Comparison of ENCODE assay signal across 7 cellular contexts in the genomic region with DNA sequence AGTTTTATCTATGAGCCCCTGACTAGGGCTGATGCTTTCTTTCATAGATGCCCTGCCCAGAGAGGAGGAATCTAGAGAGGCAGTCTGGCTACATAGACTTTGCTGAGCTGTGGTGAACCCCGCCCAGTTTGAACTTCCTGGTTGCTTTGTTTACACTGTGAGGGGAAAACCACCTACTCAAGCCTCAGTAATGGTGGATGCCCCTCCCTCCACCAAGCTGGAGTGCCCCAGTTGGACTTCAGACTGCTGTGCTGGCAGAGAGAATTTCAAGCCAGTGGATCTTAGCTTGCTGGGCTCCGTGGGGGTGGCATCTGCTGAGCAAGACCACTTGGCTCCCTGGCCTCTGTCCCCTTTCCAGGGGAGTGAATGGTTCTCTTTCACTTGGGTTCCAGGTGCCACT.
A peak's percentile ranks its signal among the peaks of the same experiment; 100 is the strongest.
DNase-seq lines count a peak whose midpoint lies in the region; ATAC-seq and TF ChIP-seq lines count a peak whose summit lies in the region.
"Not testable (repeated sequence)": the region's sequence is repeated elsewhere in the genome, so short reads cannot be mapped to it uniquely, and the experiment has no call there.

No MANE protein-coding gene starts in this region.

- not testable (repeated sequence) for H2AK5ac ChIP-seq in mesendoderm (ENCODE audit: low read length)

- H3K27ac Mint-ChIP-seq in activated CD4-positive, alpha-beta T cell treated with anti-CD3 and anti-CD28 coated beads, Interleukin-2, amount 10 ng/mL, durations not matched to agents 7 days and 5 days = peak overlapping the region; percentile 68

- H2BK5ac ChIP-seq in mesendoderm (ENCODE audit: low read length) = not testable (repeated sequence)

- CTCF ChIA-PET in activated CD4-positive, alpha-beta T cell treated with anti-CD3 and anti-CD28 coated beads, Interleukin-2, amount 10 ng/mL, durations not matched to agents 7 days and 5 days (lab: Charles Lee) = not testable (repeated sequence)

- not testable (repeated sequence) for H3K9me3 ChIP-seq in Peyer's patch

- H3K27me3 ChIP-seq in Peyer's patch; mesendoderm (ENCODE audit: insufficient read depth, low read length, poor library complexity): not testable (repeated sequence)

- not testable (repeated sequence) for H3K36me3 ChIP-seq in Peyer's patch; mesendoderm (ENCODE audit: control insufficient read depth, insufficient read depth, low read length)

- not testable (repeated sequence) for H3K36me3 Mint-ChIP-seq in activated CD4-positive, alpha-beta T cell treated with anti-CD3 and anti-CD28 coated beads, Interleukin-2, amount 10 ng/mL, durations not matched to agents 7 days and 5 days (ENCODE audit: low read depth)

- not testable (repeated sequence) for H3K9ac ChIP-seq in mesendoderm (ENCODE audit: low read length)

- POLR2A ChIA-PET in activated CD4-positive, alpha-beta T cell treated with anti-CD3 and anti-CD28 coated beads, Interleukin-2, amount 10 ng/mL, durations not matched to agents 7 days and 5 days (lab: Charles Lee) = not testable (repeated sequence)

- H3K79me2 ChIP-seq in mesendoderm (ENCODE audit: control insufficient read depth, insufficient read depth, low read length) = not testable (repeated sequence)

- H3K4me2 ChIP-seq in mesendoderm (ENCODE audit: low read length) = not testable (repeated sequence)

- not testable (repeated sequence) for H3K9me3 Mint-ChIP-seq in activated CD4-positive, alpha-beta T cell treated with anti-CD3 and anti-CD28 coated beads, Interleukin-2, amount 10 ng/mL, durations not matched to agents 7 days and 5 days

- ATAC-seq in HG03432 (IDR thresholded peaks at IDR 0.05; ENCODE audit: unreplicated experiment) = peak; percentile 90

- WGBS in mesendoderm (ENCODE audit: extremely low coverage, insufficient coverage, low lambda C conversion rate) = no CpG with 5 or more reads among the region's 2 CpGs

- H3K23ac ChIP-seq in mesendoderm (ENCODE audit: low read length) = not testable (repeated sequence)

- not testable (repeated sequence) for H3K4me3 Mint-ChIP-seq in activated CD4-positive, alpha-beta T cell treated with anti-CD3 and anti-CD28 coated beads, Interleukin-2, amount 10 ng/mL, durations not matched to agents 7 days and 5 days

- not testable (repeated sequence) for H2BK120ac ChIP-seq in mesendoderm (ENCODE audit: low read depth, low read length)

- H3K27ac ChIP-seq in Peyer's patch; mesendoderm (ENCODE audit: low read depth, low read length): not testable (repeated sequence)

- not testable (repeated sequence) for H4K8ac ChIP-seq in mesendoderm (ENCODE audit: low read depth, low read length)

- H3K4ac ChIP-seq in mesendoderm (ENCODE audit: low read depth, low read length) = peak overlapping the region; percentile 37

- H2BK15ac ChIP-seq in mesendoderm (replicated peaks; ENCODE audit: low read depth) = not testable (repeated sequence)

- peak overlapping the region in 1 of 4 donors; percentile 5 for H3K4me3 ChIP-seq in Peyer's patch
- H3K4me3 ChIP-seq in epithelial cell of esophagus (ENCODE audit: low read length); mesendoderm (ENCODE audit: low read length): not testable (repeated sequence)

- not testable (repeated sequence) for H3K4me1 ChIP-seq in Peyer's patch; mesendoderm (ENCODE audit: control insufficient read depth, low read depth, low read length)

- not testable (repeated sequence) for H4K5ac ChIP-seq in mesendoderm (ENCODE audit: low read length)

- not testable (repeated sequence) for H3K79me1 ChIP-seq in mesendoderm (ENCODE audit: low read length)

- not testable (repeated sequence) for TF ChIP-seq POLR2A in Peyer's patch (IDR thresholded peaks at IDR 0.05)

- not testable (repeated sequence) for H3K18ac ChIP-seq in mesendoderm (ENCODE audit: low read length)

- not testable (repeated sequence) for H3K56ac ChIP-seq in mesendoderm (ENCODE audit: low read length)

- H3K27me3 Mint-ChIP-seq in activated CD4-positive, alpha-beta T cell treated with anti-CD3 and anti-CD28 coated beads, Interleukin-2, amount 10 ng/mL, durations not matched to agents 7 days and 5 days = not testable (repeated sequence)

- TF ChIP-seq CTCF in Peyer's patch (IDR thresholded peaks at IDR 0.05); epithelial cell of esophagus (IDR thresholded peaks at IDR 0.05; ENCODE audit: insufficient read depth, low read depth, low read length, missing control alignments): not testable (repeated sequence)

- not testable (repeated sequence) for H3K4me1 Mint-ChIP-seq in activated CD4-positive, alpha-beta T cell treated with anti-CD3 and anti-CD28 coated beads, Interleukin-2, amount 10 ng/mL, durations not matched to agents 7 days and 5 days

- DNase-seq in DMS153 (lab: John Stamatoyannopoulos, UW) (peak; percentile 62), NCI-H2196 (lab: John Stamatoyannopoulos, UW; ENCODE audit: unreplicated experiment) (peak; percentile 10), Peyer's patch (peak in 2 of 3 donors; percentile 67 to 76), epithelial cell of esophagus (ENCODE audit: low read depth) (peak; percentile 66)
- DNase-seq in activated CD4-positive, alpha-beta T cell treated with anti-CD3 and anti-CD28 coated beads, Interleukin-2, amount 10 ng/mL, durations not matched to agents 7 days and 5 days = peak; percentile 30
- DNase-seq in mesendoderm = not testable (repeated sequence)
